In the genomic region with DNA sequence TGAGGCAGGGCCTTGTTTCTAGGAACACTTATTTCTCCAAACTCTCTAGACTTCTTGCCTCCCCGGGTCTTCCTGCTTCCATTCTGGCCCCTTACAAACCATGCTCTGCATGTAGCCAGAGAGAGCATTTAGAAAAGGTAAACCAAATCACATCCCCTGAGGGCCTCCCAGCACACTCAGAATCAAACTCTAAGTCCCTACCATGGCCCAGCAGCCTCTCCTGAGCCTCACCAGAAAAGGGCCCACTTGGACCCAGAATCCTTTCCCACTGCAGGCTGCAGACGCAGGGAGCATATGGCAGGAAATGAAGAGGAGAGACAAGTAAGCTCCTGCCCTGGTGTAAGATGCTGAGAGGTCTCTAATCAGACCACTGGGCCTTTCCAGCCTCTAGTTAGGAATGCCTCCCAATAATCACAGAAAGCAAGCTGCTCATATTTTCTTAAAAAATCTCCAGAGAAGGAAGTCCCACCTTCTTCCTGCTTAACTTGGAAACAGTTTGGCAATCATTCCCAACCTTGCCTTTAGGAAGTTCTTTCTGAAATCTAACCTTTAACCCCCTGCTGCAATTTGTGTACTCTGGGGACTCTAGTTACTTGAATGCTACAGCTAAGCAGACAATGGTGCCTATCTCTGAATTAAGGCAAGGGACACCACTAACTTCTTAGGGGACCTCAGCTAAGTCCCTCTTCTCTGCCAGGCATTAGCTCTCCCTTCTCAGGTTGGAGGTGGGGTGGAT, we compare ENCODE assay signal across 13 cellular contexts. TPM values are rescaled to one million over a fixed set of nuclear protein-coding genes. Genes with fewer than 3 reads are reported as not detected.
DNase-seq lines count a peak whose midpoint lies in the region; FAIRE-seq and TF ChIP-seq lines count a peak whose summit lies in the region.
"Had no signal": no experiment of that assay in that cellular context is flagged by ENCODE, and none has a peak within 500 bp of the region (broad histone marks: within the 10 kb centered on the region; RNA-seq: fewer than 3 reads in every experiment).

No MANE protein-coding gene starts in this region.

- H4K20me1 ChIP-seq in keratinocyte (ENCODE audit: control insufficient read depth, extremely low read depth, insufficient read depth, low read length) = peaks cover 39% of the 10 kb centered on the region

- no peaks in the 10 kb centered on the region for H3K27me3 ChIP-seq in keratinocyte (ENCODE audit: control insufficient read depth, extremely low read depth, insufficient read depth, low read length)
- H3K27me3 ChIP-seq in skeletal muscle satellite cell (ENCODE audit: control insufficient read depth, insufficient read depth, low read length) = no peaks in the 10 kb centered on the region

- peaks cover 78% of the 10 kb centered on the region for H3K79me2 ChIP-seq in keratinocyte (ENCODE audit: control insufficient read depth, insufficient read depth, low read length)

- peak overlapping the region; percentile 36 for H3K27ac ChIP-seq in keratinocyte (ENCODE audit: control insufficient read depth, insufficient read depth, low read length)

- H3K4me1 ChIP-seq in keratinocyte (ENCODE audit: control insufficient read depth, extremely low read depth, insufficient read depth, low read length) (peaks cover 81% of the 10 kb centered on the region), skeletal muscle satellite cell (ENCODE audit: control insufficient read depth, insufficient read depth, low read length) (peaks cover 82% of the 10 kb centered on the region)

- peak overlapping the region; percentile 96 for H3K4me2 ChIP-seq in keratinocyte (ENCODE audit: control insufficient read depth, extremely low read depth, insufficient read depth, low read depth, low read length)
- H3K4me2 ChIP-seq in skeletal muscle satellite cell (ENCODE audit: low read length) = peak overlapping the region; percentile 98

- H3K36me3 ChIP-seq in keratinocyte (ENCODE audit: control insufficient read depth in 2 of 2, extremely low read depth in 1 of 2, insufficient read depth in 2 of 2, low read length in 2 of 2) (peaks cover 60 to 82% of the 10 kb centered on the region in 2 experiments), skeletal muscle satellite cell (ENCODE audit: insufficient read depth, low read length) (peaks cover 89% of the 10 kb centered on the region)

- peak overlapping the region; percentile 41 for H3K9ac ChIP-seq in keratinocyte (ENCODE audit: control insufficient read depth, extremely low read depth, insufficient read depth, low read length)
- peak overlapping the region; percentile 100 for H3K9ac ChIP-seq in skeletal muscle satellite cell (ENCODE audit: low read depth, low read length)

- DNase-seq in EL (peak; percentile 39), astrocyte of the cerebellum (ENCODE audit: low read depth) (no peak), keratinocyte (ENCODE audit: low read depth, low spot score) (no peak), HPDE6-E6E7 (ENCODE audit: extremely low spot score) (no peak), NAMALWA (ENCODE audit: low spot score) (no peak), COR-L47 (lab: John Stamatoyannopoulos, UW) (no peak)
- no peak for DNase-seq in activated naive CD4-positive, alpha-beta T cell treated with anti-CD3 and anti-CD28 coated beads, Interleukin-2, amount 50 U/mL, for 16 hours
- DNase-seq: activated B cell treated with CpG ODN at 0.5 μM for 24 hours, NCI-H146 had no signal

- peak; percentile 71 for FAIRE-seq in keratinocyte (lab: Jason Lieb, UNC)
- FAIRE-seq: endometrium, GM18507 had no signal

- H3K9me3 ChIP-seq in keratinocyte (ENCODE audit: control insufficient read depth, low read depth, low read length) (no peaks in the 10 kb centered on the region), skeletal muscle satellite cell (replicated peaks; ENCODE audit: low read length) (no peaks in the 10 kb centered on the region)
- H3K9me3 ChIP-seq: HAP-1 had no signal

- H3K9me1 ChIP-seq in keratinocyte (ENCODE audit: control insufficient read depth, extremely low read depth, insufficient read depth, low read length) = peaks cover 2% of the 10 kb centered on the region

- H2AFZ ChIP-seq in keratinocyte (ENCODE audit: control insufficient read depth, low read length) = no peak overlapping the region

- dilution Hi-C loops in keratinocyte (cut with MboI; ENCODE audit: extremely low pct_ligation_motif_present, low sequenced_read_pairs) = no loop called here

- peak overlapping the region; percentile 94 for H3K4me3 ChIP-seq in astrocyte of the cerebellum (ENCODE audit: low read depth, low read length)
- peak overlapping the region in 2 of 3 experiments; percentile 10 to 38 for H3K4me3 ChIP-seq in keratinocyte (ENCODE audit: control insufficient read depth in 2 of 3, extremely low read depth in 1 of 3, insufficient read depth in 2 of 3, low read depth in 1 of 3, low read length in 3 of 3)
- H3K4me3 ChIP-seq in skeletal muscle satellite cell (ENCODE audit: low read length) = peak overlapping the region; percentile 100
- H3K4me3 ChIP-seq: HAP-1 had no signal

- in situ Hi-C loops in astrocyte of the cerebellum (cut with HindIII; ENCODE audit: low sequenced_read_pairs) = no loop called here

- TF ChIP-seq CTCF in astrocyte of the cerebellum (IDR thresholded peaks at IDR 0.05; ENCODE audit: low read depth, low read length, missing control alignments) = no peak
- TF ChIP-seq CTCF in keratinocyte (optimal IDR thresholded peaks at IDR 0.05 in 1 of 3, IDR thresholded peaks at IDR 0.05 in 1 of 3, conservative IDR thresholded peaks at IDR 0.05 in 1 of 3; ENCODE audit: extremely low read depth in 1 of 3, insufficient read depth in 2 of 3, low read length in 3 of 3) = no peak

RNA-seq across cellular contexts. Expression of gene AMOTL2, which starts 4.2 kb away (rescaled TPM):
- polyA plus RNA-seq in keratinocyte = 39.8 to 57.2 TPM (median 45.6 TPM) in 3 replicates
- polyA plus RNA-seq in keratinocyte (2011; ENCODE audit: low read depth) = 52.7 TPM
- 30.8 and 32.5 TPM in 2 replicates for polyA plus RNA-seq in keratinocyte (2011; cell fraction: cytosol; rRNA removed)
- polyA plus RNA-seq in keratinocyte (2011; cell fraction: nucleus; rRNA removed) = 88.6 and 88.9 TPM in 2 replicates
- 44.4 and 81.4 TPM in 2 replicates for polyA plus RNA-seq in keratinocyte (2012; ENCODE audit: low replicate concordance)
- polyA minus RNA-seq in keratinocyte = 49.8 to 105 TPM (median 62.0 TPM) in 3 replicates
- 64.5 TPM for polyA minus RNA-seq in keratinocyte (2011; cell fraction: cytosol; rRNA and poly(A)+ RNA removed)
- polyA minus RNA-seq in keratinocyte (2011; cell fraction: nucleus; rRNA and poly(A)+ RNA removed) = 82.0 and 84.4 TPM in 2 replicates
- total RNA-seq in skeletal muscle satellite cell (2012; rRNA removed) = 40.8 and 77.5 TPM in 2 replicates
- total RNA-seq: activated B cell treated with CpG ODN at 0.5 μM for 24 hours had no signal

Comparison
In these comparisons a context has a peak if more than half of its experiments do, and no peak if none do; other contexts are left out.
1. H3K4me3 ChIP-seq: peak in every context shown above with its lines; median percentile 100 in skeletal muscle satellite cell; 94 in astrocyte of the cerebellum; 24 in keratinocyte.